ENCODE assay signal across 8 cellular contexts in the genomic region with DNA sequence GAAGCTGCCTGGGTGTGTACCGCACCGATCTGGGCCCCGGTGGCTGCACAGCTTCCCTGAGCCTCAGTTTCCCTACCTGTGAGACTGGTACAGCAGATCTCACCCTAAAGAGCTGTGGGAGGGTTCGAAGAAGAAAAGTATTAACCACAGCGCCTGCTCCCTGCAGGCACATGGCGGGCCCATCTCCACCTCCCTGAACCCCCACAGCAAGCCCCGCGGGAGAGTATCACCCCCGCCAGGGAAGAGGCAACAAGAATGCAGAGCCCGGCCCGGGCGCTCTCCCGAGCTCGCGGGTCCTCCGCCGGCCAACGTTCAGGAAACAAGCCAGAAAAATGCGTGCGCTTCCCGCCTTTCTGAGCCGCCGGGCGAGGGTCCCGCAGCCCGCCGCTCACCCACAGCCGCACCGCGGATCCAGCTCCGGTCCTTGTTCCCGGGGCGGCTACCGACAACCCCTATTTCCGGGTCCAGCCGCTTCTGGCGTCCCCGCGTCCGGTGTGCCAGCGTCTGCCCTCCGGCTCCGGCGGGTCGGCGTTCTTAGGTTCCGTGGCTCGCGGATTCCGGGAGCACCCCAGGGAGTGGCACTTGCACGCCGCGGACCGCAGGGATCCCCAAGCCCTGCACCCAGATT. TPM values are rescaled to one million over a fixed set of nuclear protein-coding genes. Genes with fewer than 3 reads are reported as not detected.
DNase-seq lines count a peak whose midpoint lies in the region; ATAC-seq and TF ChIP-seq lines count a peak whose summit lies in the region.

A gene with protein sequence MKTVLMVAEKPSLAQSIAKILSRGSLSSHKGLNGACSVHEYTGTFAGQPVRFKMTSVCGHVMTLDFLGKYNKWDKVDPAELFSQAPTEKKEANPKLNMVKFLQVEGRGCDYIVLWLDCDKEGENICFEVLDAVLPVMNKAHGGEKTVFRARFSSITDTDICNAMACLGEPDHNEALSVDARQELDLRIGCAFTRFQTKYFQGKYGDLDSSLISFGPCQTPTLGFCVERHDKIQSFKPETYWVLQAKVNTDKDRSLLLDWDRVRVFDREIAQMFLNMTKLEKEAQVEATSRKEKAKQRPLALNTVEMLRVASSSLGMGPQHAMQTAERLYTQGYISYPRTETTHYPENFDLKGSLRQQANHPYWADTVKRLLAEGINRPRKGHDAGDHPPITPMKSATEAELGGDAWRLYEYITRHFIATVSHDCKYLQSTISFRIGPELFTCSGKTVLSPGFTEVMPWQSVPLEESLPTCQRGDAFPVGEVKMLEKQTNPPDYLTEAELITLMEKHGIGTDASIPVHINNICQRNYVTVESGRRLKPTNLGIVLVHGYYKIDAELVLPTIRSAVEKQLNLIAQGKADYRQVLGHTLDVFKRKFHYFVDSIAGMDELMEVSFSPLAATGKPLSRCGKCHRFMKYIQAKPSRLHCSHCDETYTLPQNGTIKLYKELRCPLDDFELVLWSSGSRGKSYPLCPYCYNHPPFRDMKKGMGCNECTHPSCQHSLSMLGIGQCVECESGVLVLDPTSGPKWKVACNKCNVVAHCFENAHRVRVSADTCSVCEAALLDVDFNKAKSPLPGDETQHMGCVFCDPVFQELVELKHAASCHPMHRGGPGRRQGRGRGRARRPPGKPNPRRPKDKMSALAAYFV (minus strand): TSS at position 450 of the 628 bp plus-strand sequence. CDS start 7,078 bp downstream, outside the sequence.

- peak within 1 kb of the TSS; percentile 92 for H2AFZ ChIP-seq in DND-41 (ENCODE audit: low read depth, low read length)

- H3K27me3 ChIP-seq in DND-41 (ENCODE audit: insufficient read depth, low read length, poor library complexity) (no peaks in the 10 kb centered on the region), kidney epithelial cell (ENCODE audit: control insufficient read depth, insufficient read depth, low read length) (no peaks in the 10 kb centered on the region)

- peak; percentile 95 for ATAC-seq in DND-41 (ENCODE audit: insufficient read depth, low read depth)
- peak; percentile 79 for ATAC-seq in HG02798 (IDR thresholded peaks at IDR 0.05; ENCODE audit: poor library complexity, unreplicated experiment)
- no peak for ATAC-seq in HG03045 (IDR thresholded peaks at IDR 0.05; ENCODE audit: unreplicated experiment)

- peak within 1 kb of the TSS; percentile 87 for H3K27ac ChIP-seq in DND-41 (ENCODE audit: low read length)

- H3K9me3 ChIP-seq in DND-41 (ENCODE audit: insufficient read depth, low read length, severe bottlenecking) = no peaks in the 10 kb centered on the region

- H3K4me3 ChIP-seq in DND-41 (ENCODE audit: low read depth in 1 of 2, low read length in 2 of 2) (peak within 1 kb of the TSS; percentile 93 to 94), kidney epithelial cell (ENCODE audit: low read depth, low read length) (peak within 1 kb of the TSS; percentile 97)

- H3K36me3 ChIP-seq in DND-41 (ENCODE audit: insufficient read depth, low read length) (peaks cover 12% of the 10 kb centered on the region; the same call in 1 of the 2 replicates), kidney epithelial cell (ENCODE audit: control insufficient read depth, insufficient read depth, low read length) (no peaks in the 10 kb centered on the region)

- peak within 1 kb of the TSS; percentile 98 for H3K9ac ChIP-seq in DND-41 (ENCODE audit: low read depth, low read length)

- peak; percentile 87 for DNase-seq in DND-41
- DNase-seq in NCI-H345 treated with DMSO at 0.1 percent for 48 hours (lab: John Stamatoyannopoulos, UW; ENCODE audit: unreplicated experiment) = peak; percentile 61
- peak; percentile 72 for DNase-seq in activated CD4-positive, alpha-beta T cell treated with anti-CD3 and anti-CD28 coated beads for 1 hour
- peak; percentile 79 for DNase-seq in cerebellum (ENCODE audit: low spot score)
- DNase-seq in kidney epithelial cell (ENCODE audit: low read depth) = no peak
- DNase-seq in stimulated activated CD4-positive, alpha-beta T cell treated with anti-CD3 and anti-CD28 coated beads, Interleukin-15, amount 100 ng/mL, for 1 hour (ENCODE audit: low read depth in 1 of 2, low spot score in 1 of 2) = peak; percentile 61 to 78

- no peak for TF ChIP-seq CTCF in DND-41 (IDR thresholded peaks at IDR 0.05; ENCODE audit: borderline replicate concordance, extremely low read depth, low read length, poor library complexity, severe bottlenecking)
- no peak for TF ChIP-seq CTCF in kidney epithelial cell (IDR thresholded peaks at IDR 0.05; ENCODE audit: insufficient read depth, low read length, poor library complexity, severe bottlenecking)

- H3K4me2 ChIP-seq in DND-41 (ENCODE audit: insufficient read depth, low read length) = peak within 1 kb of the TSS; percentile 83

- peaks cover 10% of the 10 kb centered on the region; the same call in 1 of the 2 replicates for H4K20me1 ChIP-seq in DND-41 (ENCODE audit: insufficient read depth, low read length)

- H3K79me2 ChIP-seq in DND-41 (ENCODE audit: insufficient read depth, low read length) = peaks cover 51% of the 10 kb centered on the region

- peaks cover 22% of the 10 kb centered on the region for H3K4me1 ChIP-seq in DND-41 (ENCODE audit: insufficient read depth, low read length)

RNA-seq across cellular contexts. Expression of the gene that starts here (rescaled TPM):
- 28.8 TPM for total RNA-seq in cerebellum
- total RNA-seq in kidney epithelial cell = 29.2 and 47.9 TPM in 2 replicates
